ENCODE assay signal across 1 cellular context in genomic region chr13:113962975-113963374, GRCh38.
TF ChIP-seq lines count a peak whose summit lies in the region.

No MANE protein-coding gene starts in this region.

TF ChIP-seq in HepG2, 621 proteins besides CTCF, POLR2A, EP300 and RAD21:
- TF ChIP-seq SP140L (CRISPR knock-in tag; IDR thresholded peaks at IDR 0.05; ENCODE audit: borderline replicate concordance): no peak
- TF ChIP-seq ZSCAN21 (CRISPR knock-in tag; IDR thresholded peaks at IDR 0.05; ENCODE audit: borderline replicate concordance): no peak
- no peak for TF ChIP-seq ZNF615 (CRISPR knock-in tag; IDR thresholded peaks at IDR 0.05; ENCODE audit: borderline replicate concordance)
- TF ChIP-seq CCAR2 (optimal IDR thresholded peaks at IDR 0.05; ENCODE audit: low read depth, low read length): no peak
- TF ChIP-seq SNRNP70 (IDR thresholded peaks at IDR 0.05; ENCODE audit: low read depth, low read length): no peak
- TF ChIP-seq ZBTB4 (CRISPR knock-in tag; IDR thresholded peaks at IDR 0.05; ENCODE audit: borderline replicate concordance): no peak
- TF ChIP-seq HINFP (CRISPR knock-in tag; IDR thresholded peaks at IDR 0.05; ENCODE audit: low read depth): no peak
- no peak for TF ChIP-seq ZBTB44 (CRISPR knock-in tag; IDR thresholded peaks at IDR 0.05)
- TF ChIP-seq ZNF354B (CRISPR knock-in tag; IDR thresholded peaks at IDR 0.05): no peak
- no peak for TF ChIP-seq PRMT3 (CRISPR knock-in tag; IDR thresholded peaks at IDR 0.05; ENCODE audit: borderline replicate concordance, low read depth)
- TF ChIP-seq SAP130 (CRISPR knock-in tag; IDR thresholded peaks at IDR 0.05; ENCODE audit: low read depth): no peak
